ENCODE assay signal across 2 cellular contexts in genomic region chr20:31758991-31759390, GRCh38.
TF ChIP-seq lines count a peak whose summit lies in the region.

No MANE protein-coding gene starts in this region.

TF ChIP-seq in HEK293, 187 proteins besides CTCF, POLR2A, EP300 and RAD21 (continued from another document):
- TF ChIP-seq PRDM10 (tag by site-specific recombination; IDR thresholded peaks at IDR 0.05) (no peak), ZNF529 (tag by site-specific recombination; IDR thresholded peaks at IDR 0.05; ENCODE audit: insufficient replicate concordance) (no peak), ZNF24 (tag by site-specific recombination; IDR thresholded peaks at IDR 0.05) (no peak), ZNF701 (tag by site-specific recombination; IDR thresholded peaks at IDR 0.05) (no peak), KLF8 (tag by site-specific recombination; IDR thresholded peaks at IDR 0.05) (no peak), ZNF830 (tag by site-specific recombination; IDR thresholded peaks at IDR 0.05; ENCODE audit: low read depth) (no peak), ZNF398 (tag by site-specific recombination; IDR thresholded peaks at IDR 0.05) (no peak)
- TF ChIP-seq, protein P1, sequence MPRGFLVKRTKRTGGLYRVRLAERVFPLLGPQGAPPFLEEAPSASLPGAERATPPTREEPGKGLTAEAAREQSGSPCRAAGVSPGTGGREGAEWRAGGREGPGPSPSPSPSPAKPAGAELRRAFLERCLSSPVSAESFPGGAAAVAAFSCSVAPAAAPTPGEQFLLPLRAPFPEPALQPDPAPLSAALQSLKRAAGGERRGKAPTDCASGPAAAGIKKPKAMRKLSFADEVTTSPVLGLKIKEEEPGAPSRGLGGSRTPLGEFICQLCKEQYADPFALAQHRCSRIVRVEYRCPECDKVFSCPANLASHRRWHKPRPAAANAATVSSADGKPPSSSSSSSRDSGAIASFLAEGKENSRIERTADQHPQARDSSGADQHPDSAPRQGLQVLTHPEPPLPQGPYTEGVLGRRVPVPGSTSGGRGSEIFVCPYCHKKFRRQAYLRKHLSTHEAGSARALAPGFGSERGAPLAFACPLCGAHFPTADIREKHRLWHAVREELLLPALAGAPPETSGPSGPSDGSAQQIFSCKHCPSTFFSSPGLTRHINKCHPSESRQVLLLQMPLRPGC (tag by site-specific recombination; IDR thresholded peaks at IDR 0.05): no peak

TF ChIP-seq in WTC11, 78 proteins besides CTCF, POLR2A, EP300 and RAD21 (continued from another document):
- TF ChIP-seq, protein P2, sequence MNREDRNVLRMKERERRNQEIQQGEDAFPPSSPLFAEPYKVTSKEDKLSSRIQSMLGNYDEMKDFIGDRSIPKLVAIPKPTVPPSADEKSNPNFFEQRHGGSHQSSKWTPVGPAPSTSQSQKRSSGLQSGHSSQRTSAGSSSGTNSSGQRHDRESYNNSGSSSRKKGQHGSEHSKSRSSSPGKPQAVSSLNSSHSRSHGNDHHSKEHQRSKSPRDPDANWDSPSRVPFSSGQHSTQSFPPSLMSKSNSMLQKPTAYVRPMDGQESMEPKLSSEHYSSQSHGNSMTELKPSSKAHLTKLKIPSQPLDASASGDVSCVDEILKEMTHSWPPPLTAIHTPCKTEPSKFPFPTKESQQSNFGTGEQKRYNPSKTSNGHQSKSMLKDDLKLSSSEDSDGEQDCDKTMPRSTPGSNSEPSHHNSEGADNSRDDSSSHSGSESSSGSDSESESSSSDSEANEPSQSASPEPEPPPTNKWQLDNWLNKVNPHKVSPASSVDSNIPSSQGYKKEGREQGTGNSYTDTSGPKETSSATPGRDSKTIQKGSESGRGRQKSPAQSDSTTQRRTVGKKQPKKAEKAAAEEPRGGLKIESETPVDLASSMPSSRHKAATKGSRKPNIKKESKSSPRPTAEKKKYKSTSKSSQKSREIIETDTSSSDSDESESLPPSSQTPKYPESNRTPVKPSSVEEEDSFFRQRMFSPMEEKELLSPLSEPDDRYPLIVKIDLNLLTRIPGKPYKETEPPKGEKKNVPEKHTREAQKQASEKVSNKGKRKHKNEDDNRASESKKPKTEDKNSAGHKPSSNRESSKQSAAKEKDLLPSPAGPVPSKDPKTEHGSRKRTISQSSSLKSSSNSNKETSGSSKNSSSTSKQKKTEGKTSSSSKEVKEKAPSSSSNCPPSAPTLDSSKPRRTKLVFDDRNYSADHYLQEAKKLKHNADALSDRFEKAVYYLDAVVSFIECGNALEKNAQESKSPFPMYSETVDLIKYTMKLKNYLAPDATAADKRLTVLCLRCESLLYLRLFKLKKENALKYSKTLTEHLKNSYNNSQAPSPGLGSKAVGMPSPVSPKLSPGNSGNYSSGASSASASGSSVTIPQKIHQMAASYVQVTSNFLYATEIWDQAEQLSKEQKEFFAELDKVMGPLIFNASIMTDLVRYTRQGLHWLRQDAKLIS (CRISPR knock-in tag; IDR thresholded peaks at IDR 0.05; ENCODE audit: borderline replicate concordance): no peak
